Comparison of ENCODE assay signal across 8 cellular contexts in genomic region chr3:12947504-12948369, GRCh38.
A peak's percentile ranks its signal among the peaks of the same experiment; 100 is the strongest.
DNase-seq lines count a peak whose midpoint lies in the region; ATAC-seq and FAIRE-seq lines count a peak whose summit lies in the region.

No MANE protein-coding gene starts in this region.

- no peaks in the 10 kb centered on the region for H3K9me3 Mint-ChIP-seq in activated T-helper 17 cell treated with anti-CD3 and anti-CD28 coated beads, Interleukin-2, amount 50 U/mL, for 72 hours

- FAIRE-seq in urothelium cell line (lab: Jason Lieb, UNC) = no peak

- peak overlapping the region; percentile 75 for H3K4me3 Mint-ChIP-seq in activated T-helper 17 cell treated with anti-CD3 and anti-CD28 coated beads, Interleukin-2, amount 50 U/mL, for 72 hours

- ATAC-seq in Right ventricle myocardium inferior = no peak
- no peak for ATAC-seq in activated T-helper 17 cell treated with anti-CD3 and anti-CD28 coated beads, Interleukin-2, amount 50 U/mL, for 72 hours (replicated peaks)
- no peak for ATAC-seq in GM19455 (IDR thresholded peaks at IDR 0.05; ENCODE audit: unreplicated experiment)
- ATAC-seq in GM21381 (IDR thresholded peaks at IDR 0.05; ENCODE audit: unreplicated experiment) = no peak

- peaks cover 10% of the 10 kb centered on the region for H3K36me3 Mint-ChIP-seq in activated T-helper 17 cell treated with anti-CD3 and anti-CD28 coated beads, Interleukin-2, amount 50 U/mL, for 72 hours (ENCODE audit: low read depth)

- peaks cover 29% of the 10 kb centered on the region for H3K4me1 Mint-ChIP-seq in activated T-helper 17 cell treated with anti-CD3 and anti-CD28 coated beads, Interleukin-2, amount 50 U/mL, for 72 hours

- peak overlapping the region; percentile 96 for H3K27ac Mint-ChIP-seq in activated T-helper 17 cell treated with anti-CD3 and anti-CD28 coated beads, Interleukin-2, amount 50 U/mL, for 72 hours

- intact Hi-C loops in Right ventricle myocardium inferior (cut with DNase I) = no loop called here
- intact Hi-C loops in cardiac septum (cut with DNase I) = no loop called here

- DNase-seq in Right ventricle myocardium inferior (ENCODE audit: missing footprints) (peak; percentile 83), cardiac septum (ENCODE audit: low spot score) (no peak), iris pigment epithelial cell (ENCODE audit: low read depth) (peak; percentile 83), urothelium cell line (ENCODE audit: low spot score) (peak; percentile 52), islet precursor cell (no peak)

- no peaks in the 10 kb centered on the region for H3K27me3 Mint-ChIP-seq in activated T-helper 17 cell treated with anti-CD3 and anti-CD28 coated beads, Interleukin-2, amount 50 U/mL, for 72 hours

Comparison
In these comparisons a context has a peak if more than half of its experiments do, and no peak if none do; other contexts are left out.
1. DNase-seq: peak in Right ventricle myocardium inferior (single experiment), iris pigment epithelial cell (single experiment) and urothelium cell line (single experiment); none in cardiac septum (single experiment) and islet precursor cell (single experiment).